In genomic region chr15:89167267-89168176, GRCh38 we compare ENCODE assay signal across 8 cellular contexts. TPM values are rescaled to one million over a fixed set of nuclear protein-coding genes. Genes with fewer than 3 reads are reported as not detected.
DNase-seq lines count a peak whose midpoint lies in the region; ATAC-seq and TF ChIP-seq lines count a peak whose summit lies in the region.

No MANE protein-coding gene starts in this region.

- no peak for TF ChIP-seq POLR2A in body of pancreas (IDR thresholded peaks at IDR 0.05)
- no peak for TF ChIP-seq POLR2A in thyroid gland (IDR thresholded peaks at IDR 0.05)

- H3K27ac ChIP-seq in body of pancreas (peak overlapping the region; percentile 36 to 44 (median 38)), muscle layer of duodenum (ENCODE audit: low read length) (peak overlapping the region; percentile 28), thyroid gland (peak overlapping the region in 2 of 3 donors; percentile 68 to 78)

- intact Hi-C loops in body of pancreas (cut with DNase I) (no loop called here), thyroid gland (cut with DNase I) (no loop called here)

- peak; percentile 84 for DNase-seq in RPMI8226
- peak in 3 of 4 donors; percentile 39 to 69 (median 63) for DNase-seq in body of pancreas
- peak; percentile 14 to 17 for DNase-seq in thyroid gland
- no peak for DNase-seq in COR-L47 (lab: John Stamatoyannopoulos, UW)
- no peak for DNase-seq in NCI-H1417 (lab: John Stamatoyannopoulos, UW)

- H3K9me3 ChIP-seq in body of pancreas (no peaks in the 10 kb centered on the region), muscle layer of duodenum (ENCODE audit: control insufficient read depth in 1 of 2, low read length in 2 of 2) (no peaks in the 10 kb centered on the region), thyroid gland (no peaks in the 10 kb centered on the region)

- peaks cover 42% of the 10 kb centered on the region for H3K4me1 ChIP-seq in body of pancreas
- peaks cover 8 to 20% of the 10 kb centered on the region in 2 donors for H3K4me1 ChIP-seq in muscle layer of duodenum (ENCODE audit: control insufficient read depth in 1 of 2, insufficient read depth in 2 of 2, low read length in 2 of 2)
- H3K4me1 ChIP-seq in thyroid gland: peaks cover 37 to 41% of the 10 kb centered on the region in 2 donors

- no peak overlapping the region for H3K4me3 ChIP-seq in body of pancreas
- no peak overlapping the region for H3K4me3 ChIP-seq in muscle layer of duodenum (ENCODE audit: low read depth in 1 of 2, low read length in 2 of 2)
- no peak overlapping the region for H3K4me3 ChIP-seq in thyroid gland (replicated peaks in 1 of 3)

- H3K36me3 ChIP-seq in body of pancreas (replicated peaks in 1 of 2; ENCODE audit: insufficient read depth in 1 of 2, low read depth in 2 of 2) (peaks cover 0 to 5% of the 10 kb centered on the region in 2 donors), muscle layer of duodenum (ENCODE audit: control insufficient read depth in 1 of 2, insufficient read depth in 2 of 2, low read length in 2 of 2) (peaks cover 0 to 6% of the 10 kb centered on the region in 2 donors), thyroid gland (no peaks in the 10 kb centered on the region)

- ATAC-seq in GM18873 (IDR thresholded peaks at IDR 0.05; ENCODE audit: low FRiP score, unreplicated experiment): peak; percentile 64
- ATAC-seq in HG02852 (IDR thresholded peaks at IDR 0.05; ENCODE audit: unreplicated experiment): peak; percentile 82
- peak; percentile 67 for ATAC-seq in body of pancreas

- TF ChIP-seq CTCF in body of pancreas (IDR thresholded peaks at IDR 0.05): no peak
- TF ChIP-seq CTCF in thyroid gland (IDR thresholded peaks at IDR 0.05): no peak

- H3K27me3 ChIP-seq in body of pancreas (no peaks in the 10 kb centered on the region), muscle layer of duodenum (ENCODE audit: low read depth, low read length) (no peaks in the 10 kb centered on the region), thyroid gland (no peaks in the 10 kb centered on the region)

- 42 to 50% methylated on average over 7 of the region's 7 CpGs for WGBS in body of pancreas, 2 donors
- WGBS in thyroid gland, 2 donors: 36 to 59% methylated on average over 7 of the region's 7 CpGs

RNA-seq across cellular contexts. Expression of gene RLBP1, which starts 53.9 kb away (rescaled TPM):
- total RNA-seq in body of pancreas (not detected), thyroid gland (not detected)

Comparison
In these comparisons a context has a peak if more than half of its experiments do, and no peak if none do; other contexts are left out.
1. DNase-seq: peak in RPMI8226 (single experiment), body of pancreas (3 of 4) and thyroid gland (2 of 2); none in COR-L47 (single experiment) and NCI-H1417 (0 of 3).
2. Peak in every context shown above with its lines, with median percentiles within 50 percentile points of each other: ATAC-seq and H3K27ac ChIP-seq.